8 cellular contexts compared by ENCODE assay signal in genomic region chr10:18238875-18239485, GRCh38.
DNase-seq lines count a peak whose midpoint lies in the region; ATAC-seq and TF ChIP-seq lines count a peak whose summit lies in the region.

No MANE protein-coding gene starts in this region.

- H3K36me3 ChIP-seq in BJ (ENCODE audit: control insufficient read depth, insufficient read depth, low read length), result no peaks in the 10 kb centered on the region
- H3K36me3 ChIP-seq in thoracic aorta, result peaks cover 4% of the 10 kb centered on the region

- POLR2A ChIA-PET in BJ (lab: Charles Lee), result no interaction called here

- no peak overlapping the region for H3K4me3 ChIP-seq in BJ (ENCODE audit: low read depth, low read length)
- H3K4me3 ChIP-seq in thoracic aorta, result no peak overlapping the region

- H3K4me1 ChIP-seq in thoracic aorta (ENCODE audit: control insufficient read depth in 1 of 2, low read depth in 2 of 2), result peaks cover 23 to 44% of the 10 kb centered on the region in 2 donors

- H3K9me3 ChIP-seq in thoracic aorta, result no peaks in the 10 kb centered on the region

- H3K27me3 ChIP-seq in BJ (ENCODE audit: control insufficient read depth, insufficient read depth, low read length) (no peaks in the 10 kb centered on the region), thoracic aorta (replicated peaks; ENCODE audit: insufficient read depth) (no peaks in the 10 kb centered on the region)

- ATAC-seq in SK-N-SH treated with all-trans-retinoic acid at 6 μM for 48 hours (peak; percentile 56; the same call in 2 of the 3 replicates), thoracic aorta (ENCODE audit: insufficient number of reproducible peaks, low FRiP score, low read depth) (no peak)

- peak overlapping the region; percentile 11 to 51 for H3K27ac ChIP-seq in thoracic aorta

- DNase-seq in BJ (ENCODE audit: low read depth) (no peak), H4 (ENCODE audit: low spot score) (peak; percentile 7), globus pallidus (ENCODE audit: low spot score) (peak; percentile 36), thoracic aorta (ENCODE audit: low spot score) (no peak), ureter (ENCODE audit: low spot score) (no peak), middle frontal gyrus (ENCODE audit: extremely low spot score, low spot score) (no peak)
- no peak for DNase-seq in activated CD8-positive, alpha-beta memory T cell treated with anti-CD3 and anti-CD28 coated beads, Interleukin-2, amount 50 U/mL, for 48 hours

- peak; percentile 76 for TF ChIP-seq CTCF in BJ (IDR thresholded peaks at IDR 0.05; ENCODE audit: insufficient read depth, low read depth, low read length)
- peak; percentile 74 for TF ChIP-seq CTCF in thoracic aorta (IDR thresholded peaks at IDR 0.05)

- CTCF ChIA-PET in BJ (lab: Yijun Ruan, JAX), result interaction anchor here (0.6 to 2.9 kb wide), 11 partner anchors 12 to 622 kb away, joined by 3 to 10 read pairs (median 3); no protein-coding TSS in a partner anchor

TF ChIP-seq in SK-N-SH treated with all-trans-retinoic acid at 6 μM for 48 hours, 23 proteins besides CTCF, POLR2A, EP300 and RAD21:
- TF ChIP-seq GLIS3 (CRISPR knock-in tag; IDR thresholded peaks at IDR 0.05), result no peak
- no peak for TF ChIP-seq SNAI2 (CRISPR knock-in tag; IDR thresholded peaks at IDR 0.05)
- no peak for TF ChIP-seq ZNF8 (CRISPR knock-in tag; IDR thresholded peaks at IDR 0.05)
- no peak for TF ChIP-seq CSRNP3 (CRISPR knock-in tag; IDR thresholded peaks at IDR 0.05)
- TF ChIP-seq ZNF70 (CRISPR knock-in tag; IDR thresholded peaks at IDR 0.05), result no peak

Comparison
In these comparisons a context has a peak if more than half of its experiments do, and no peak if none do; other contexts are left out.
1. DNase-seq: peak in H4 (single experiment) and globus pallidus (single experiment); none in BJ (single experiment), thoracic aorta (single experiment), ureter (single experiment), activated CD8-positive, alpha-beta memory T cell treated with anti-CD3 and anti-CD28 coated beads, Interleukin-2, amount 50 U/mL, for 48 hours (single experiment) and middle frontal gyrus (single experiment).